Comparison of ENCODE assay signal across 9 cellular contexts in the genomic region with DNA sequence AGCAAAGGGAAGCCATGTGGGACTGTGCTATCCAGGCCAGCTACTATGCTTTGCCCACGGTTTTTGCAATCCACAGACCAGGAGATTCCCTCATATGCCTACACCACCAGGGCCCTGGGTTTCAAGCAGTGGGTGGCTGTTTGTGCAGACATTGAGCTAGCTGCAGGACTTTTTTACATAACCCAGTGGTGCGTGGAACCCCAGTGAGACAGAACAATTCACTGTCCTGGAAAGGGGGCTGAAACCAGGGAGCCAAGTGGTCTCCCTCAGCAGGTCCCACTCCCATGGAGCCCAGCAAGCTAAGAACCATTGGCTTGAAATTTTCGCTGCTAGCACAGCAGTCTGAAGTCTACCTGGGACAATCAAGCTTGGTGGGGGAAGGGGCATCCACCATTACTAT.
"Had no signal": no experiment of that assay in that cellular context is flagged by ENCODE, and none has a peak within 500 bp of the region (broad histone marks: within the 10 kb centered on the region; RNA-seq: fewer than 3 reads in every experiment).

No MANE protein-coding gene starts in this region.

- H3K27ac ChIP-seq: GM23248 had no signal

- H3K4me3 Mint-ChIP-seq: H9, HFFc6 had no signal

- H3K9ac ChIP-seq: GM23248 had no signal

- H3K36me3 ChIP-seq: HAP-1 had no signal

- ATAC-seq: HCT116 had no signal

- H2AFZ ChIP-seq: GM23248 had no signal

- DNase-seq: GM23248, GOT3, H7, H9, HCEC 1CT, HFFc6 had no signal

- H3K9me3 ChIP-seq: HAP-1 had no signal

- FAIRE-seq: H54 had no signal

- H3K27ac Mint-ChIP-seq: H9, HFFc6 had no signal

- H3K4me3 ChIP-seq: GM23248, HAP-1 had no signal
